ENCODE assay signal across 8 cellular contexts in genomic region chr6:129500958-129501381, GRCh38.
A peak's percentile ranks its signal among the peaks of the same experiment; 100 is the strongest.
DNase-seq lines count a peak whose midpoint lies in the region; ATAC-seq and TF ChIP-seq lines count a peak whose summit lies in the region.

No MANE protein-coding gene starts in this region.

- ATAC-seq in CD4-positive, alpha-beta T cell (ENCODE audit: poor library complexity): no peak
- ATAC-seq in HG03354 (IDR thresholded peaks at IDR 0.05; ENCODE audit: poor library complexity, severe bottlenecking, unreplicated experiment): peak; percentile 43
- ATAC-seq in activated naive CD8-positive, alpha-beta T cell treated with anti-CD3 and anti-CD28 coated beads, Interleukin-2, amount 50 U/mL, for 24 hours: no peak
- no peak for ATAC-seq in GM18867 (IDR thresholded peaks at IDR 0.05; ENCODE audit: unreplicated experiment)

- no peaks in the 10 kb centered on the region for H3K27me3 ChIP-seq in CD4-positive, alpha-beta T cell (ENCODE audit: control insufficient read depth, insufficient read depth, low read length)
- H3K27me3 ChIP-seq in mesendoderm (ENCODE audit: insufficient read depth, low read length, poor library complexity): no peaks in the 10 kb centered on the region
- H3K27me3 ChIP-seq in sigmoid colon: no peaks in the 10 kb centered on the region

- POLR2A ChIA-PET in CD4-positive, alpha-beta T cell (lab: Charles Lee): interaction anchor here (0.9 to 1.1 kb wide), 2 partner anchors 10 to 526 kb away, joined by 3 to 4 read pairs; no protein-coding TSS in a partner anchor

- H3K23ac ChIP-seq in mesendoderm (ENCODE audit: low read length): no peak overlapping the region

- no peak overlapping the region for H3K4me2 ChIP-seq in mesendoderm (ENCODE audit: low read length)

- no peak overlapping the region for H3K4ac ChIP-seq in mesendoderm (ENCODE audit: low read depth, low read length)

- H3K27ac ChIP-seq in CD4-positive, alpha-beta T cell (ENCODE audit: low read depth, low read length): no peak overlapping the region
- H3K27ac ChIP-seq in mesendoderm (ENCODE audit: low read depth, low read length) (peak overlapping the region; percentile 19), sigmoid colon (peak overlapping the region in 2 of 4 donors; percentile 30 to 53)

- H3K79me1 ChIP-seq in mesendoderm (ENCODE audit: low read length): no peaks in the 10 kb centered on the region

- H2BK5ac ChIP-seq in mesendoderm (ENCODE audit: low read length): no peak overlapping the region

- H3K9ac ChIP-seq in mesendoderm (ENCODE audit: low read length): no peak overlapping the region

- TF ChIP-seq CTCF in CD4-positive, alpha-beta T cell (IDR thresholded peaks at IDR 0.05): peak; percentile 21
- TF ChIP-seq CTCF in sigmoid colon (IDR thresholded peaks at IDR 0.05): no peak

- H3K4me1 Mint-ChIP-seq in CD4-positive, alpha-beta T cell (ENCODE audit: low read depth): peaks cover 10% of the 10 kb centered on the region
- H3K4me1 Mint-ChIP-seq in activated naive CD8-positive, alpha-beta T cell treated with anti-CD3 and anti-CD28 coated beads, Interleukin-2, amount 50 U/mL, for 24 hours: peaks cover 72% of the 10 kb centered on the region

- H3K4me1 ChIP-seq in mesendoderm (ENCODE audit: control insufficient read depth, low read depth, low read length): no peaks in the 10 kb centered on the region
- H3K4me1 ChIP-seq in sigmoid colon: peaks cover 0 to 15% (median 4%) of the 10 kb centered on the region in 4 donors

- H3K4me3 Mint-ChIP-seq in CD4-positive, alpha-beta T cell: no peak overlapping the region
- H3K4me3 Mint-ChIP-seq in activated naive CD8-positive, alpha-beta T cell treated with anti-CD3 and anti-CD28 coated beads, Interleukin-2, amount 50 U/mL, for 24 hours: no peak overlapping the region

- H3K36me3 ChIP-seq in mesendoderm (ENCODE audit: control insufficient read depth, insufficient read depth, low read length) (no peaks in the 10 kb centered on the region), sigmoid colon (no peaks in the 10 kb centered on the region)

- H3K9me3 Mint-ChIP-seq in CD4-positive, alpha-beta T cell: no peaks in the 10 kb centered on the region
- H3K9me3 Mint-ChIP-seq in activated naive CD8-positive, alpha-beta T cell treated with anti-CD3 and anti-CD28 coated beads, Interleukin-2, amount 50 U/mL, for 24 hours: peaks cover under 1% of the 10 kb centered on the region

- H3K4me3 ChIP-seq in mesendoderm (ENCODE audit: low read length): no peak overlapping the region
- no peak overlapping the region for H3K4me3 ChIP-seq in sigmoid colon

- peak overlapping the region; percentile 53 for H3K56ac ChIP-seq in mesendoderm (ENCODE audit: low read length)

- H2BK15ac ChIP-seq in mesendoderm (replicated peaks; ENCODE audit: low read depth): no peak overlapping the region

- no peak overlapping the region for H2AK5ac ChIP-seq in mesendoderm (ENCODE audit: low read length)

- DNase-seq in CD4-positive, alpha-beta T cell: no peak
- DNase-seq in activated naive CD8-positive, alpha-beta T cell treated with anti-CD3 and anti-CD28 coated beads, Interleukin-2, amount 50 U/mL, for 24 hours: no peak
- peak; percentile 45 for DNase-seq in mesendoderm
- DNase-seq in AG08396 (ENCODE audit: low spot score): no peak
- no peak for DNase-seq in sigmoid colon
- DNase-seq in activated CD8-positive, alpha-beta memory T cell treated with anti-CD3 and anti-CD28 coated beads, Interleukin-2, amount 50 U/mL, for 48 hours: no peak

- no peak for TF ChIP-seq EP300 in sigmoid colon (IDR thresholded peaks at IDR 0.05)

- no peak overlapping the region for H3K27ac Mint-ChIP-seq in CD4-positive, alpha-beta T cell
- peak overlapping the region; percentile 56 for H3K27ac Mint-ChIP-seq in activated naive CD8-positive, alpha-beta T cell treated with anti-CD3 and anti-CD28 coated beads, Interleukin-2, amount 50 U/mL, for 24 hours

- intact Hi-C loops in CD4-positive, alpha-beta T cell (cut with DNase I, micrococcal nuclease): loop anchor here in 1 of 2 experiments (2.0 kb wide), 1 partner anchor 442 kb away; no protein-coding TSS in a partner anchor
- intact Hi-C loops in sigmoid colon (cut with DNase I): no loop called here

- no peak overlapping the region for H2BK120ac ChIP-seq in mesendoderm (ENCODE audit: low read depth, low read length)

- H3K9me3 ChIP-seq in CD4-positive, alpha-beta T cell (ENCODE audit: control insufficient read depth, low read length): no peaks in the 10 kb centered on the region
- H3K9me3 ChIP-seq in sigmoid colon: no peaks in the 10 kb centered on the region

- CTCF ChIA-PET in CD4-positive, alpha-beta T cell (lab: Charles Lee): interaction anchor here (0.6 to 1.9 kb wide), 4 partner anchors 10 to 97 kb away, joined by 3 to 6 read pairs (median 4); no protein-coding TSS in a partner anchor

- no peak overlapping the region for H3K18ac ChIP-seq in mesendoderm (ENCODE audit: low read length)

- no CpG with 5 or more reads among the region's 10 CpGs for WGBS in mesendoderm (ENCODE audit: extremely low coverage, insufficient coverage, low lambda C conversion rate)
- 82 to 87% methylated on average over 10 of the region's 10 CpGs for WGBS in sigmoid colon, 2 donors

- H4K5ac ChIP-seq in mesendoderm (ENCODE audit: low read length): no peak overlapping the region

- H3K27me3 Mint-ChIP-seq in CD4-positive, alpha-beta T cell: no peaks in the 10 kb centered on the region
- H3K27me3 Mint-ChIP-seq in activated naive CD8-positive, alpha-beta T cell treated with anti-CD3 and anti-CD28 coated beads, Interleukin-2, amount 50 U/mL, for 24 hours: no peaks in the 10 kb centered on the region

- H3K79me2 ChIP-seq in mesendoderm (ENCODE audit: control insufficient read depth, insufficient read depth, low read length): no peaks in the 10 kb centered on the region

- no peak overlapping the region for H4K8ac ChIP-seq in mesendoderm (ENCODE audit: low read depth, low read length)

- TF ChIP-seq POLR2A in sigmoid colon (IDR thresholded peaks at IDR 0.05): no peak

- H3K36me3 Mint-ChIP-seq in CD4-positive, alpha-beta T cell (ENCODE audit: low read depth): no peaks in the 10 kb centered on the region
- H3K36me3 Mint-ChIP-seq in activated naive CD8-positive, alpha-beta T cell treated with anti-CD3 and anti-CD28 coated beads, Interleukin-2, amount 50 U/mL, for 24 hours (ENCODE audit: low read depth): peaks cover under 1% of the 10 kb centered on the region
